ENCODE assay signal across 19 cellular contexts in the genomic region with DNA sequence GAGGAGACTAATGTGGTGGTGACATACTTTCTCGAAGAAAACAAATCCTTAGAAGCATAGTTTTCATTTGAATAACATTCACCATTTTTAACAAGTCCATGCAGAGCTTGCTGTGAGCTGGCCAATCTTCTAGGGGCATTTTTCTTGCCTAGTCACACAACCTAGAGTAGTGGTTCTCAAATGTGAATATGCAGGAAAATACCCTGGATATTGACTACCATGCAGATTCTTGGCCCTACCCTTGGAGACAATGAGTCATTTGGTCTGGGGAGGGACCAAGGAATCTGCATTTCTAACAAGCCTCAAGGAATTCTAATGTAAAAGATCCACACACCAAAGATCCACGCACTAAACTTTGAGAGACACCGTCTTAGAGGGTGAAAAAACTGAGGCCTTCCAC. TPM values are rescaled to one million over a fixed set of nuclear protein-coding genes. Genes with fewer than 3 reads are reported as not detected.
"Had no signal": no experiment of that assay in that cellular context is flagged by ENCODE, and none has a peak within 500 bp of the region (broad histone marks: within the 10 kb centered on the region; RNA-seq: fewer than 3 reads in every experiment).

No MANE protein-coding gene starts in this region.

- H3K4me3 ChIP-seq: right atrium auricular region had no signal

- H3K36me3 ChIP-seq: right atrium auricular region had no signal

- H3K27ac ChIP-seq: right atrium auricular region had no signal

- H3K36me3 Mint-ChIP-seq: activated naive CD8-positive, alpha-beta T cell treated with anti-CD3 and anti-CD28 coated beads, Interleukin-2, amount 10 ng/mL, durations not matched to agents 7 days and 5 days; naive thymus-derived CD4-positive, alpha-beta T cell had no signal

- H3K9me3 ChIP-seq: right atrium auricular region had no signal

- H3K27ac Mint-ChIP-seq: activated B cell treated with CpG ODN at 0.5 μM for 24 hours; activated CD4-positive, alpha-beta T cell treated with anti-CD3 and anti-CD28 coated beads, Interleukin-2, amount 10 ng/mL, durations not matched to agents 24 days and 14 days; activated CD8-positive, alpha-beta T cell treated with anti-CD3 and anti-CD28 coated beads, Interleukin-2, amount 10 ng/mL, durations not matched to agents 7 days and 5 days; activated naive CD8-positive, alpha-beta T cell treated with anti-CD3 and anti-CD28 coated beads, Interleukin-2, amount 10 ng/mL, durations not matched to agents 7 days and 5 days; activated T-helper 1 cell treated with anti-CD3 and anti-CD28 coated beads, Interleukin-12 subunit alpha, Interleukin-12 subunit beta, Interleukin-2, Interleukin-4 antibody, amounts not matched to agents 30 ng/mL and 10 ng/mL and 1 ng/mL, durations not matched to agents 14 hours and 24 hours and 36 hours; naive thymus-derived CD4-positive, alpha-beta T cell had no signal

- H3K27me3 ChIP-seq: right atrium auricular region had no signal

- H3K4me1 Mint-ChIP-seq: activated B cell treated with CpG ODN at 0.5 μM for 24 hours; activated CD4-positive, alpha-beta T cell treated with anti-CD3 and anti-CD28 coated beads, Interleukin-2, amount 10 ng/mL, durations not matched to agents 24 days and 14 days; activated naive CD8-positive, alpha-beta T cell treated with anti-CD3 and anti-CD28 coated beads, Interleukin-2, amount 10 ng/mL, durations not matched to agents 7 days and 5 days; naive thymus-derived CD4-positive, alpha-beta T cell had no signal

- H3K4me3 Mint-ChIP-seq: activated B cell treated with CpG ODN at 0.5 μM for 24 hours; activated CD4-positive, alpha-beta T cell treated with anti-CD3 and anti-CD28 coated beads, Interleukin-2, amount 10 ng/mL, durations not matched to agents 24 days and 14 days; activated CD8-positive, alpha-beta T cell treated with anti-CD3 and anti-CD28 coated beads, Interleukin-2, amount 10 ng/mL, durations not matched to agents 7 days and 5 days; activated naive CD8-positive, alpha-beta T cell treated with anti-CD3 and anti-CD28 coated beads, Interleukin-2, amount 10 ng/mL, durations not matched to agents 7 days and 5 days; activated T-helper 1 cell treated with anti-CD3 and anti-CD28 coated beads, Interleukin-12 subunit alpha, Interleukin-12 subunit beta, Interleukin-2, Interleukin-4 antibody, amounts not matched to agents 30 ng/mL and 10 ng/mL and 1 ng/mL, durations not matched to agents 14 hours and 24 hours and 36 hours; naive thymus-derived CD4-positive, alpha-beta T cell had no signal

- H3K9me3 Mint-ChIP-seq: activated B cell treated with CpG ODN at 0.5 μM for 24 hours; activated CD4-positive, alpha-beta T cell treated with anti-CD3 and anti-CD28 coated beads, Interleukin-2, amount 10 ng/mL, durations not matched to agents 24 days and 14 days; activated naive CD8-positive, alpha-beta T cell treated with anti-CD3 and anti-CD28 coated beads, Interleukin-2, amount 10 ng/mL, durations not matched to agents 7 days and 5 days had no signal

- DNase-seq: activated B cell treated with CpG ODN at 0.5 μM for 24 hours; activated CD4-positive, alpha-beta T cell treated with anti-CD3 and anti-CD28 coated beads, Interleukin-2, amount 10 ng/mL, durations not matched to agents 24 days and 14 days; activated CD8-positive, alpha-beta memory T cell treated with anti-CD3 and anti-CD28 coated beads, Interleukin-2, amount 50 U/mL, for 48 hours; activated CD8-positive, alpha-beta T cell treated with anti-CD3 and anti-CD28 coated beads, Interleukin-2, amount 10 ng/mL, durations not matched to agents 7 days and 5 days; activated naive CD8-positive, alpha-beta T cell treated with anti-CD3 and anti-CD28 coated beads, Interleukin-2, amount 10 ng/mL, durations not matched to agents 7 days and 5 days; aorta; islet precursor cell; naive thymus-derived CD4-positive, alpha-beta T cell; small intestine; stimulated activated CD4-positive, alpha-beta T cell treated with anti-CD3 and anti-CD28 coated beads, Interleukin-4, amount 100 ng/mL, for 4 hours; stimulated activated CD8-positive, alpha-beta memory T cell treated with anti-CD3 and anti-CD28 coated beads, Interleukin-4, amount 100 ng/mL, for 48 hours; stimulated activated naive CD4-positive, alpha-beta T cell treated with Interleukin-2 at 50 U/mL for 16 hours; SW 1271 had no signal

- H3K4me1 ChIP-seq: right atrium auricular region had no signal

RNA-seq across cellular contexts. Expression of a gene that starts 23.5 kb away (rescaled TPM):
- total RNA-seq: activated B cell treated with CpG ODN at 0.5 μM for 24 hours; activated CD8-positive, alpha-beta T cell treated with anti-CD3 and anti-CD28 coated beads, Interleukin-2, amount 10 ng/mL, durations not matched to agents 7 days and 5 days; activated naive CD8-positive, alpha-beta T cell treated with anti-CD3 and anti-CD28 coated beads, Interleukin-2, amount 10 ng/mL, durations not matched to agents 7 days and 5 days; lung microvascular endothelial cell; mononuclear cell; naive thymus-derived CD4-positive, alpha-beta T cell; T-helper 2 cell treated with Interferon-gamma antibody and Interleukin-4, amounts not matched to agents 100 ng/mL and 5 ng/mL, for 36 hours; ureter had no signal
- polyA plus RNA-seq: aorta; naive thymus-derived CD4-positive, alpha-beta T cell had no signal
